ENCODE assay signal across 1 cellular context in genomic region chr12:49637401-49637800, GRCh38.
TF ChIP-seq lines count a peak whose summit lies in the region.

No MANE protein-coding gene starts in this region.

TF ChIP-seq in HepG2, 621 proteins besides CTCF, POLR2A, EP300 and RAD21 (continued from another document):
- TF ChIP-seq PRDM4 (CRISPR knock-in tag; IDR thresholded peaks at IDR 0.05; ENCODE audit: borderline replicate concordance) = no peak
- no peak for TF ChIP-seq SALL1 (CRISPR knock-in tag; IDR thresholded peaks at IDR 0.05)
- no peak for TF ChIP-seq NFYB (CRISPR knock-in tag; IDR thresholded peaks at IDR 0.05)
- TF ChIP-seq TAF15 (IDR thresholded peaks at IDR 0.05; ENCODE audit: low read depth, low read length, poor library complexity, severe bottlenecking) = no peak
- no peak for TF ChIP-seq ZNF367 (CRISPR knock-in tag; IDR thresholded peaks at IDR 0.05; ENCODE audit: borderline replicate concordance)
- no peak for TF ChIP-seq HNF4G (IDR thresholded peaks at IDR 0.05; ENCODE audit: borderline replicate concordance, low read depth, low read length)
- no peak for TF ChIP-seq HNF4G (CRISPR knock-in tag; IDR thresholded peaks at IDR 0.05; ENCODE audit: borderline replicate concordance, low read depth)
- TF ChIP-seq CENPBD1 (CRISPR knock-in tag; IDR thresholded peaks at IDR 0.05; ENCODE audit: borderline replicate concordance, low read depth) = no peak
- no peak for TF ChIP-seq TCF7 (IDR thresholded peaks at IDR 0.05; ENCODE audit: low read depth)
- no peak for TF ChIP-seq JUNB (CRISPR knock-in tag; IDR thresholded peaks at IDR 0.05; ENCODE audit: borderline replicate concordance)
- TF ChIP-seq ZNF101 (CRISPR knock-in tag; IDR thresholded peaks at IDR 0.05; ENCODE audit: borderline replicate concordance, low read depth) = no peak
- TF ChIP-seq GABPB1 (CRISPR knock-in tag; IDR thresholded peaks at IDR 0.05) = no peak
- TF ChIP-seq NKX3-1 (CRISPR knock-in tag; IDR thresholded peaks at IDR 0.05) = no peak
